In the genomic region with DNA sequence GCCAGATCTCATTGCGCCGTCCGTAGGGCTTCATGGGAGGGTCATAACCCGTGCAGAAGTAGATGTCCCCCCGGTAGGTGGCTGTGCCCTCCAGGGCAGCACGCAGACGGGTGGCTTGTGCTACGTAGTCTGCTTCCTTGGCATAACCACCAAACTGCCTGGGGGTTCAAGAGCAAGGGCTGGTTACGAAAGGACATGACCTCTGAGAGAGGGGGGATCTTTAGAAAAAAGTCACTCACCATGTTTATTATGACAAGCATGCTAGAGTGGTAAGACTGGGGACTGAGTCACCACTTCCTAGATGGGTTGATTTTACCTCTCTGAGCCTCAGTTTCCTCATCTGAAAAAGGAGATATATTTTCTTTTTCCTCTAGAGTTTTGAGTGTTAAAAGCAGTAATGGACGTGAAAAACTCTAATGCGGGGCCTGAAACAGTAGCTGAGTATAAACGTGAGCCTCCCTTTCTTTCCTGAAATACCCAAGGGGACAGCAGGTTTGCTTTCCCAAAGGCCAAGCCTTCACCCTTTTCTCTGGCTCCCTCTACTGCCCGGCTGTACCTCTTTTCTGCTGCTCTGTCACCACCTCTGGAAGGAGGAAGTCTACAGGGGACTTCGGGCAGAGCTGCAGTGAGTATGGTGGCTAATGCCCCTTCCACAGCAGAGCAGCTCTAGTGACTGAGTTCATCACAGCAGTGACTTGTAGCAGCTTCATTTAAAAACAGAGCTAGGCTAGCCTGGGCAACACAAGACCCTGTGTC, we compare ENCODE assay signal across 8 cellular contexts. TPM values are rescaled to one million over a fixed set of nuclear protein-coding genes. Genes with fewer than 3 reads are reported as not detected.
A peak's percentile ranks its signal among the peaks of the same experiment; 100 is the strongest.
DNase-seq lines count a peak whose midpoint lies in the region; ATAC-seq, FAIRE-seq and TF ChIP-seq lines count a peak whose summit lies in the region.

No MANE protein-coding gene starts in this region.

- no peaks in the 10 kb centered on the region for H4K20me1 ChIP-seq in GM12878 (ENCODE audit: control insufficient read depth, insufficient read depth)
- H4K20me1 ChIP-seq in HepG2 (ENCODE audit: insufficient read depth, low read length), result 0 out of 2 replicates have a peak, but pooled peaks cover 4% of the 10 kb centered on the region

- TF ChIP-seq CTCF in LNCAP (IDR thresholded peaks at IDR 0.05) (peak; percentile 50), GM12878 (IDR thresholded peaks at IDR 0.05 in 2 of 3, conservative IDR thresholded peaks at IDR 0.05 in 1 of 3; ENCODE audit: control insufficient read depth in 2 of 3, extremely low read depth in 1 of 3, insufficient read depth in 1 of 3, low read depth in 3 of 3, low read length in 3 of 3) (peak; percentile 23 to 53 (median 48); a peak in 4 of 6 replicates), HepG2 (CRISPR knock-in tag; IDR thresholded peaks at IDR 0.05) (peak; percentile 75)

- H3K4me3 ChIP-seq in GM12878 (no peak overlapping the region), HepG2 (replicated peaks in 1 of 3; ENCODE audit: insufficient read depth in 1 of 3, low read depth in 2 of 3, low read length in 3 of 3) (no peak overlapping the region)

- SMC1A ChIA-PET in GM12878 (lab: Charles Lee; ENCODE audit: uncharacterized antibody, unreplicated experiment), result interaction anchor here (0.6 to 2.0 kb wide), 6 partner anchors 60 to 236 kb away, joined by 3 to 6 read pairs (median 3); no protein-coding TSS in a partner anchor

- POLR2A ChIA-PET in GM12878 (lab: Charles Lee) (no interaction called here), HepG2 (lab: Yijun Ruan, JAX) (no interaction called here)

- TF ChIP-seq RAD21 in GM12878 (IDR thresholded peaks at IDR 0.05; ENCODE audit: insufficient read depth, low read depth, low read length) (peak; percentile 38), HepG2 (CRISPR knock-in tag; IDR thresholded peaks at IDR 0.05) (peak; percentile 25; the same call in 1 of the 2 replicates)

- TF ChIP-seq POLR2A in GM12878 (IDR thresholded peaks at IDR 0.05; ENCODE audit: low read depth, low read length) (no peak), HepG2 (IDR thresholded peaks at IDR 0.05; ENCODE audit: insufficient read depth in 1 of 2, low read depth in 2 of 2, low read length in 2 of 2) (no peak)

- in situ Hi-C loops in GM12878 (cut with MboI), result no loop called here
- in situ Hi-C loops in HepG2 (cut with HindIII; ENCODE audit: extremely low pct_ligation_motif_present, low pct_unique_long_range_greater_than_20kb), result no loop called here

- H3K27me3 ChIP-seq in GM12878 (replicated peaks in 1 of 2; ENCODE audit: control insufficient read depth in 2 of 2, insufficient read depth in 2 of 2, low read length in 1 of 2) (no peaks in the 10 kb centered on the region), HepG2 (ENCODE audit: control insufficient read depth in 1 of 2, insufficient read depth in 2 of 2, low read length in 2 of 2) (no peaks in the 10 kb centered on the region)

- CTCF ChIA-PET in GM12878 (lab: Yijun Ruan, JAX), result interaction anchor here (0.6 to 3.4 kb wide), 9 partner anchors 9 to 248 kb away, joined by 3 to 20 read pairs (median 4); no protein-coding TSS in a partner anchor
- CTCF ChIA-PET in HepG2 (lab: Yijun Ruan, JAX; ENCODE audit: low intra/inter-chr PET ratio, low total read pairs), result interaction anchor here (2.7 kb wide), 1 partner anchor 59 kb away, joined by 16 read pairs; no protein-coding TSS in a partner anchor

- intact Hi-C loops in GM12878 (cut with micrococcal nuclease; ENCODE audit: unreplicated experiment), result no loop called here
- intact Hi-C loops in HepG2 (cut with micrococcal nuclease; ENCODE audit: unreplicated experiment), result loop anchor here (1.0 to 5.0 kb wide), 2 partner anchors 59 to 138 kb away; no protein-coding TSS in a partner anchor

- H3K4me2 ChIP-seq in GM12878 (ENCODE audit: control insufficient read depth, insufficient read depth) (no peak overlapping the region), HepG2 (ENCODE audit: low read depth, low read length) (no peak overlapping the region)

- WGBS in GM12878 (ENCODE audit: insufficient coverage, insufficient replicate concordance, low lambda C conversion rate, missing lambda C conversion rate), result 63% methylated on average over 14 of the region's 14 CpGs
- WGBS in HepG2 (ENCODE audit: low lambda C conversion rate), result 89% methylated on average over 14 of the region's 14 CpGs

- H2AFZ ChIP-seq in GM12878 (ENCODE audit: control insufficient read depth, low read depth, low read length), result no peak overlapping the region
- no peak overlapping the region for H2AFZ ChIP-seq in HepG2 (ENCODE audit: low read length)

- no peaks in the 10 kb centered on the region for H3K4me1 ChIP-seq in GM12878 (ENCODE audit: control insufficient read depth, insufficient read depth, low read length)
- H3K4me1 ChIP-seq in HepG2 (ENCODE audit: insufficient read depth, low read length), result no peaks in the 10 kb centered on the region

- H3K9ac ChIP-seq in GM12878 (ENCODE audit: control insufficient read depth, insufficient read depth, low read length), result no peak overlapping the region
- no peak overlapping the region for H3K9ac ChIP-seq in HepG2 (ENCODE audit: insufficient read depth, low read depth, low read length)

- FAIRE-seq in GM12878 (lab: Jason Lieb, UNC) (peak; percentile 57), HepG2 (lab: Jason Lieb, UNC) (peak; percentile 54)

- H3K27ac ChIP-seq in GM12878 (ENCODE audit: control insufficient read depth, insufficient read depth) (no peak overlapping the region), HepG2 (ENCODE audit: extremely low read length, insufficient read depth, low read length) (no peak overlapping the region)

- no peaks in the 10 kb centered on the region for H3K79me2 ChIP-seq in GM12878 (ENCODE audit: control insufficient read depth, insufficient read depth, low read length)
- no peaks in the 10 kb centered on the region for H3K79me2 ChIP-seq in HepG2 (ENCODE audit: insufficient read depth, low read length)

- ATAC-seq in GM12878 (peak; percentile 71), HepG2 (peak; percentile 90), HG03139 (IDR thresholded peaks at IDR 0.05; ENCODE audit: unreplicated experiment) (no peak), GM19463 (IDR thresholded peaks at IDR 0.05; ENCODE audit: unreplicated experiment) (no peak), GM19467 (IDR thresholded peaks at IDR 0.05; ENCODE audit: unreplicated experiment) (no peak)

- RAD21 ChIA-PET in GM12878 (lab: Charles Lee; ENCODE audit: unreplicated experiment), result interaction anchor here (0.6 to 1.4 kb wide), 5 partner anchors 61 to 238 kb away, joined by 3 to 6 read pairs (median 4); no protein-coding TSS in a partner anchor

- no TSS peak for BruUV-seq in GM12878 (replicated peaks; lab: Mats Ljungman, UMichigan)
- BruUV-seq in HepG2 (replicated peaks; lab: Mats Ljungman, UMichigan), result no TSS peak

- TF ChIP-seq EP300 in GM12878 (IDR thresholded peaks at IDR 0.05; ENCODE audit: borderline replicate concordance in 1 of 2, control insufficient read depth in 1 of 2, low read depth in 2 of 2, low read length in 2 of 2) (no peak), HepG2 (IDR thresholded peaks at IDR 0.05; ENCODE audit: low read depth in 2 of 2, low read length in 2 of 2) (no peak), HepG2 (CRISPR knock-in tag; IDR thresholded peaks at IDR 0.05; ENCODE audit: borderline replicate concordance) (no peak)

- no peaks in the 10 kb centered on the region for H3K36me3 ChIP-seq in GM12878 (ENCODE audit: control insufficient read depth in 2 of 2, insufficient read depth in 2 of 2, low read length in 1 of 2)
- peaks cover 9 to 44% of the 10 kb centered on the region in 2 experiments for H3K36me3 ChIP-seq in HepG2 (replicated peaks in 1 of 2; ENCODE audit: control insufficient read depth in 1 of 2, insufficient read depth in 2 of 2, low read length in 2 of 2)

- DNase-seq in EH (ENCODE audit: low read depth) (peak; percentile 72), GM12878 (ENCODE audit: low read depth, low spot score) (no peak), HepG2 (ENCODE audit: low spot score) (peak; percentile 41)
- no peak for DNase-seq in activated CD8-positive, alpha-beta memory T cell treated with anti-CD3 and anti-CD28 coated beads, Interleukin-2, amount 50 U/mL, for 48 hours

- H3K9me3 ChIP-seq in GM12878 (replicated peaks; ENCODE audit: control insufficient read depth, insufficient read depth, low read length) (no peaks in the 10 kb centered on the region; the same call in 2 of the 3 replicates), HepG2 (ENCODE audit: low read length) (no peaks in the 10 kb centered on the region; the same call in 1 of the 2 replicates)

RNA-seq across cellular contexts. Expression of a gene that starts 23.5 kb away (rescaled TPM):
- not detected in 2 replicates for total RNA-seq in GM12878 (2013; cell fraction: nucleolus; rRNA removed)
- total RNA-seq in GM12878 (2014; rRNA removed), result 0.82 and 0.90 TPM in 2 replicates
- total RNA-seq in GM12878 (2014; rRNA removed; fragmentation: Illumina TruSeq; extraction: Trizol), result 0.18 and 0.23 TPM in 2 replicates
- total RNA-seq in GM12878 (2021), result not detected in 2 replicates
- not detected for polyA plus RNA-seq in GM12878 (2011; ENCODE audit: low read depth)
- polyA plus RNA-seq in GM12878 (2011; rRNA removed), result not detected in 2 replicates
- polyA plus RNA-seq in GM12878 (2011; cell fraction: cytosol; rRNA removed), result not detected in 2 replicates
- not detected in 2 replicates for polyA plus RNA-seq in GM12878 (2011; cell fraction: nucleus; rRNA removed)
- polyA plus RNA-seq in GM12878 (2012), result not detected in 2 replicates
- 0.66 and 0.71 TPM in 2 replicates for polyA plus RNA-seq in GM12878 (2014; fragmentation: Illumina TruSeq; extraction: Trizol)
- polyA plus RNA-seq in GM12878 (2014; fragmentation: Nextera tagmentation; extraction: Ambion mirVana), result under 1 TPM in 1 of 2 experiments, not detected in 1; 0.35 TPM
- 0.65 and 0.89 TPM in 2 replicates for polyA plus RNA-seq in GM12878 (2014; rRNA removed)
- under 1 TPM; 0.32 to 0.37 TPM for polyA plus RNA-seq in GM12878 (2016; fragmentation: Nextera tagmentation; extraction: Ambion mirVana)
- not detected in 2 replicates for polyA minus RNA-seq in GM12878 (2011; rRNA and poly(A)+ RNA removed)
- not detected in 2 replicates for polyA minus RNA-seq in GM12878 (2011; cell fraction: cytosol; rRNA and poly(A)+ RNA removed)
- not detected in 2 replicates for polyA minus RNA-seq in GM12878 (2011; cell fraction: nucleus; rRNA and poly(A)+ RNA removed)
- not detected in 2 replicates for total RNA-seq in HepG2 (2016; rRNA removed; fragmentation: Illumina TruSeq; extraction: Trizol)
- total RNA-seq in HepG2 (2016; cell fraction: cytosol; rRNA removed; fragmentation: Illumina TruSeq; extraction: Trizol; ENCODE audit: low read depth), result not detected in 2 replicates
- total RNA-seq in HepG2 (2016; cell fraction: insoluble cytoplasmic fraction; rRNA removed; fragmentation: Illumina TruSeq; extraction: Trizol), result not detected in 2 replicates
- not detected in 2 replicates for total RNA-seq in HepG2 (2016; cell fraction: membrane; rRNA removed; fragmentation: Illumina TruSeq; extraction: Trizol)
- not detected in 2 replicates for total RNA-seq in HepG2 (2016; cell fraction: nucleus; rRNA removed; fragmentation: Illumina TruSeq; extraction: Trizol)
- polyA plus RNA-seq in HepG2 (2011; rRNA removed), result not detected in 2 replicates
- polyA plus RNA-seq in HepG2 (2011; cell fraction: cytosol; rRNA removed), result 0.12 TPM in 1 of 2 replicates, not detected in the other
- not detected in 2 replicates for polyA plus RNA-seq in HepG2 (2011; cell fraction: nucleus; rRNA removed)
- polyA plus RNA-seq in HepG2 (2012), result 0.31 and 0.55 TPM in 2 replicates
- polyA plus RNA-seq in HepG2 (2016; cell fraction: cytosol; fragmentation: Illumina TruSeq; extraction: Trizol; ENCODE audit: low read depth), result not detected in 2 replicates
- not detected in 2 replicates for polyA plus RNA-seq in HepG2 (2016; cell fraction: insoluble cytoplasmic fraction; fragmentation: Illumina TruSeq; extraction: Trizol; ENCODE audit: low read depth)
- polyA plus RNA-seq in HepG2 (2016; cell fraction: membrane; fragmentation: Illumina TruSeq; extraction: Trizol; ENCODE audit: low read depth), result not detected in 2 replicates
- polyA plus RNA-seq in HepG2 (2016; cell fraction: nucleus; fragmentation: Illumina TruSeq; extraction: Trizol; ENCODE audit: insufficient read depth, low read depth), result not detected in 2 replicates
- not detected in 2 replicates for polyA minus RNA-seq in HepG2 (2011; rRNA and poly(A)+ RNA removed; ENCODE audit: low replicate concordance)
- not detected in 2 replicates for polyA minus RNA-seq in HepG2 (2011; cell fraction: cytosol; rRNA and poly(A)+ RNA removed)
- polyA minus RNA-seq in HepG2 (2011; cell fraction: nucleus; rRNA and poly(A)+ RNA removed), result not detected in 2 replicates

RNA-seq across cellular contexts. Expression of a gene that starts 24.6 kb away (rescaled TPM):
- not detected in 2 replicates for total RNA-seq in GM12878 (2013; cell fraction: nucleolus; rRNA removed)
- total RNA-seq in GM12878 (2014; rRNA removed) (not detected in 2 replicates), GM12878 (2014; rRNA removed; fragmentation: Illumina TruSeq; extraction: Trizol) (not detected in 2 replicates), GM12878 (2021) (0.18 and 0.37 TPM in 2 replicates), HepG2 (2016; rRNA removed; fragmentation: Illumina TruSeq; extraction: Trizol) (7.8 and 19.0 TPM in 2 replicates)
- polyA plus RNA-seq in GM12878 (2011; ENCODE audit: low read depth), result 0.42 TPM
- polyA plus RNA-seq in GM12878 (2011; rRNA removed) (not detected in 2 replicates), GM12878 (2014; fragmentation: Illumina TruSeq; extraction: Trizol) (0.10 TPM in 1 of 2 replicates, not detected in the other), GM12878 (2014; fragmentation: Nextera tagmentation; extraction: Ambion mirVana) (under 1 TPM in 1 of 2 experiments, not detected in 1; 0.07 TPM), GM12878 (2014; rRNA removed) (not detected in 2 replicates), GM12878 (2016; fragmentation: Nextera tagmentation; extraction: Ambion mirVana) (under 1 TPM; 0.30 to 0.32 TPM), HepG2 (2011; rRNA removed) (9.4 and 11.0 TPM in 2 replicates)
- not detected in 2 replicates for polyA plus RNA-seq in GM12878 (2011; cell fraction: cytosol; rRNA removed)
- polyA plus RNA-seq in GM12878 (2011; cell fraction: nucleus; rRNA removed), result not detected in 2 replicates
- 0.28 and 0.91 TPM in 2 replicates for polyA plus RNA-seq in GM12878 (2012)
- polyA minus RNA-seq in GM12878 (2011; rRNA and poly(A)+ RNA removed), result not detected in 2 replicates
- 2.0 and 2.3 TPM in 2 replicates for polyA minus RNA-seq in GM12878 (2011; cell fraction: cytosol; rRNA and poly(A)+ RNA removed)
- 0.77 TPM in 1 of 2 replicates, not detected in the other for polyA minus RNA-seq in GM12878 (2011; cell fraction: nucleus; rRNA and poly(A)+ RNA removed)
- total RNA-seq in HepG2 (2016; cell fraction: cytosol; rRNA removed; fragmentation: Illumina TruSeq; extraction: Trizol; ENCODE audit: low read depth), result 2.1 and 2.4 TPM in 2 replicates
- total RNA-seq in HepG2 (2016; cell fraction: insoluble cytoplasmic fraction; rRNA removed; fragmentation: Illumina TruSeq; extraction: Trizol), result 6.6 and 16.8 TPM in 2 replicates
- total RNA-seq in HepG2 (2016; cell fraction: membrane; rRNA removed; fragmentation: Illumina TruSeq; extraction: Trizol), result 9.1 and 9.3 TPM in 2 replicates
- total RNA-seq in HepG2 (2016; cell fraction: nucleus; rRNA removed; fragmentation: Illumina TruSeq; extraction: Trizol), result 10.8 and 15.9 TPM in 2 replicates
- 10.9 and 12.3 TPM in 2 replicates for polyA plus RNA-seq in HepG2 (2011; cell fraction: cytosol; rRNA removed)
- 5.4 and 6.6 TPM in 2 replicates for polyA plus RNA-seq in HepG2 (2011; cell fraction: nucleus; rRNA removed)
- 27.4 and 34.8 TPM in 2 replicates for polyA plus RNA-seq in HepG2 (2012)
- 14.7 and 15.9 TPM in 2 replicates for polyA plus RNA-seq in HepG2 (2016; cell fraction: cytosol; fragmentation: Illumina TruSeq; extraction: Trizol; ENCODE audit: low read depth)
- polyA plus RNA-seq in HepG2 (2016; cell fraction: insoluble cytoplasmic fraction; fragmentation: Illumina TruSeq; extraction: Trizol; ENCODE audit: low read depth), result 48.5 and 53.2 TPM in 2 replicates
- 23.9 TPM in 2 replicates for polyA plus RNA-seq in HepG2 (2016; cell fraction: membrane; fragmentation: Illumina TruSeq; extraction: Trizol; ENCODE audit: low read depth)
- polyA plus RNA-seq in HepG2 (2016; cell fraction: nucleus; fragmentation: Illumina TruSeq; extraction: Trizol; ENCODE audit: insufficient read depth, low read depth), result 33.3 and 37.3 TPM in 2 replicates
- 10.4 and 24.7 TPM in 2 replicates for polyA minus RNA-seq in HepG2 (2011; rRNA and poly(A)+ RNA removed; ENCODE audit: low replicate concordance)
- 12.1 and 17.4 TPM in 2 replicates for polyA minus RNA-seq in HepG2 (2011; cell fraction: cytosol; rRNA and poly(A)+ RNA removed)
- polyA minus RNA-seq in HepG2 (2011; cell fraction: nucleus; rRNA and poly(A)+ RNA removed), result 6.2 and 7.6 TPM in 2 replicates

Comparison
In these comparisons a context has a peak if more than half of its experiments do, and no peak if none do; other contexts are left out.
1. DNase-seq: peak in EH (single experiment) and HepG2 (single experiment); none in GM12878 (single experiment) and activated CD8-positive, alpha-beta memory T cell treated with anti-CD3 and anti-CD28 coated beads, Interleukin-2, amount 50 U/mL, for 48 hours (single experiment).
2. ATAC-seq: peak in GM12878 (single experiment) and HepG2 (single experiment); none in HG03139 (single experiment), GM19463 (single experiment) and GM19467 (single experiment).
3. Peak in every context shown above with its lines, with median percentiles within 50 percentile points of each other: CTCF ChIP-seq.